ENCODE assay signal across 31 cellular contexts in the genomic region with DNA sequence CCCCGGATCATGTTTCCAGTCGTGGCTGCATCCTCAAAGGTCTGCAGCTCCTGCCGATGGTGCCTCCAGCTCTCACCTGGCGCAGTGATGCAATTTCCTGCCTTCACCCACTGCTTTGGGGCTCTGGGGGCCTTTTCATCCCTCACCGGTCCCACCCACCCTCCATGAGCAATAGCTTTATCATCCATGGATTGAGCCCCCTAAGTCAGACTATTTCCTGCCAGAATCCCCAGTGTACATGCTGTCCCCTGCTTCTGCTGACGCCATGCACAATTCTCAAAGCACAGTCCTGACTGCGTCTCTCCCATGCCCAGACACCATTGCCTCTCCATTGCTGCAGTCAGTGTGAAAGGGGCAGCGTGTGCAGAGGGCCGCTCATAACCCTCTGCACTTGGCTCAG. TPM values are rescaled to one million over a fixed set of nuclear protein-coding genes. Genes with fewer than 3 reads are reported as not detected.
"Had no signal": no experiment of that assay in that cellular context is flagged by ENCODE, and none has a peak within 500 bp of the region (broad histone marks: within the 10 kb centered on the region; RNA-seq: fewer than 3 reads in every experiment).

No MANE protein-coding gene starts in this region.

- H3K9me3 ChIP-seq: body of pancreas, colonic mucosa, esophagus squamous epithelium, gastroesophageal sphincter had no signal

- H3K4me1 ChIP-seq: colonic mucosa had no signal

- H3K9me3 Mint-ChIP-seq: activated CD4-positive, alpha-beta memory T cell treated with anti-CD3 and anti-CD28 coated beads, Interleukin-2, amount 10 ng/mL, durations not matched to agents 7 days and 5 days; activated CD4-positive, alpha-beta T cell treated with anti-CD3 and anti-CD28 coated beads, Interleukin-2, amount 10 ng/mL, durations not matched to agents 7 days and 5 days; activated T-cell treated with anti-CD3 and anti-CD28 coated beads, Interleukin-2, amount 50 U/mL, for 24 hours; activated T-cell treated with anti-CD3 and anti-CD28 coated beads, Interleukin-2, amount 50 U/mL, for 72 hours; T-helper 2 cell treated with Interferon-gamma antibody and Interleukin-4, amounts not matched to agents 5 μg/mL and 100 μg/mL, for 36 hours had no signal

- ATAC-seq: activated CD4-positive, alpha-beta T cell treated with anti-CD3 and anti-CD28 coated beads for 36 hours; activated T-cell treated with anti-CD3 and anti-CD28 coated beads, Interleukin-2, amount 50 U/mL, for 72 hours; body of pancreas; gastroesophageal sphincter; T-helper 17 cell had no signal

- H3K27ac ChIP-seq: body of pancreas, cardiac muscle cell, colonic mucosa, epithelial cell of prostate, esophagus squamous epithelium, gastroesophageal sphincter had no signal

- H3K36me3 ChIP-seq: cardiac muscle cell, colonic mucosa, esophagus squamous epithelium, gastroesophageal sphincter had no signal

- H3K4me3 ChIP-seq: body of pancreas, cardiac muscle cell, colonic mucosa, esophagus squamous epithelium, gastroesophageal sphincter had no signal

- H3K36me3 Mint-ChIP-seq: activated naive CD8-positive, alpha-beta T cell had no signal

- H3K27ac Mint-ChIP-seq: activated CD4-positive, alpha-beta memory T cell treated with anti-CD3 and anti-CD28 coated beads, Interleukin-2, amount 10 ng/mL, durations not matched to agents 7 days and 5 days; activated CD4-positive, alpha-beta T cell treated with anti-CD3 and anti-CD28 coated beads for 36 hours; activated CD4-positive, alpha-beta T cell treated with anti-CD3 and anti-CD28 coated beads, Interleukin-2, amount 10 ng/mL, durations not matched to agents 7 days and 5 days; activated naive CD8-positive, alpha-beta T cell; activated T-cell treated with anti-CD3 and anti-CD28 coated beads, Interleukin-2, amount 50 U/mL, for 24 hours; activated T-cell treated with anti-CD3 and anti-CD28 coated beads, Interleukin-2, amount 50 U/mL, for 72 hours; T-helper 17 cell; T-helper 2 cell treated with Interferon-gamma antibody and Interleukin-4, amounts not matched to agents 5 μg/mL and 100 μg/mL, for 36 hours had no signal

- DNase-seq: activated CD4-positive, alpha-beta memory T cell treated with anti-CD3 and anti-CD28 coated beads, Interleukin-2, amount 10 ng/mL, durations not matched to agents 7 days and 5 days; activated CD4-positive, alpha-beta T cell treated with anti-CD3 and anti-CD28 coated beads for 36 hours; activated CD4-positive, alpha-beta T cell treated with anti-CD3 and anti-CD28 coated beads, Interleukin-2, amount 10 ng/mL, durations not matched to agents 7 days and 5 days; activated CD4-positive, alpha-beta T cell treated with anti-CD3 and anti-CD28 coated beads, Interleukin-2, amount 50 U/mL, for 4 hours; activated CD4-positive, CD25-positive, alpha-beta regulatory T cell; activated CD4-positive, CD25-positive, alpha-beta regulatory T cell treated with anti-CD3 and anti-CD28 coated beads, Interleukin-2, amount 50 U/mL, for 72 hours; activated CD8-positive, alpha-beta memory T cell treated with anti-CD3 and anti-CD28 coated beads, Interleukin-2, amount 50 U/mL, for 48 hours; activated gamma-delta T cell; activated naive CD4-positive, alpha-beta T cell; activated naive CD4-positive, alpha-beta T cell treated with anti-CD3 and anti-CD28 coated beads, Interleukin-2, amount 50 U/mL, for 16 hours; activated T-cell treated with anti-CD3 and anti-CD28 coated beads for 4 hours; activated T-cell treated with anti-CD3 and anti-CD28 coated beads, Interleukin-2, amount 50 U/mL, for 24 hours; activated T-cell treated with anti-CD3 and anti-CD28 coated beads, Interleukin-2, amount 50 U/mL, for 72 hours; amniotic stem cell; anterior cingulate cortex; body of pancreas; colonic mucosa; effector CD8-positive, alpha-beta T cell; esophagus squamous epithelium; foreskin melanocyte; T-helper 1 cell; T-helper 17 cell; T1000 had no signal

- FAIRE-seq: endometrium, endothelial cell of umbilical vein had no signal

- H3K4me3 Mint-ChIP-seq: activated CD4-positive, alpha-beta memory T cell treated with anti-CD3 and anti-CD28 coated beads, Interleukin-2, amount 10 ng/mL, durations not matched to agents 7 days and 5 days; activated CD4-positive, alpha-beta T cell treated with anti-CD3 and anti-CD28 coated beads for 36 hours; activated CD4-positive, alpha-beta T cell treated with anti-CD3 and anti-CD28 coated beads, Interleukin-2, amount 10 ng/mL, durations not matched to agents 7 days and 5 days; activated naive CD8-positive, alpha-beta T cell; activated T-cell treated with anti-CD3 and anti-CD28 coated beads, Interleukin-2, amount 50 U/mL, for 24 hours; activated T-cell treated with anti-CD3 and anti-CD28 coated beads, Interleukin-2, amount 50 U/mL, for 72 hours; T-helper 17 cell; T-helper 2 cell treated with Interferon-gamma antibody and Interleukin-4, amounts not matched to agents 5 μg/mL and 100 μg/mL, for 36 hours had no signal

- H3K4me1 Mint-ChIP-seq: activated CD4-positive, alpha-beta memory T cell treated with anti-CD3 and anti-CD28 coated beads, Interleukin-2, amount 10 ng/mL, durations not matched to agents 7 days and 5 days; activated CD4-positive, alpha-beta T cell treated with anti-CD3 and anti-CD28 coated beads for 36 hours; activated CD4-positive, alpha-beta T cell treated with anti-CD3 and anti-CD28 coated beads, Interleukin-2, amount 10 ng/mL, durations not matched to agents 7 days and 5 days had no signal

- H3K27me3 ChIP-seq: body of pancreas, cardiac muscle cell, colonic mucosa had no signal

RNA-seq across cellular contexts. Expression of gene FAM241B, which starts 49.7 kb away (rescaled TPM):
- total RNA-seq: endothelial cell of umbilical vein, fibroblast of villous mesenchyme had no signal
